1 cellular context compared by ENCODE assay signal in the genomic region with DNA sequence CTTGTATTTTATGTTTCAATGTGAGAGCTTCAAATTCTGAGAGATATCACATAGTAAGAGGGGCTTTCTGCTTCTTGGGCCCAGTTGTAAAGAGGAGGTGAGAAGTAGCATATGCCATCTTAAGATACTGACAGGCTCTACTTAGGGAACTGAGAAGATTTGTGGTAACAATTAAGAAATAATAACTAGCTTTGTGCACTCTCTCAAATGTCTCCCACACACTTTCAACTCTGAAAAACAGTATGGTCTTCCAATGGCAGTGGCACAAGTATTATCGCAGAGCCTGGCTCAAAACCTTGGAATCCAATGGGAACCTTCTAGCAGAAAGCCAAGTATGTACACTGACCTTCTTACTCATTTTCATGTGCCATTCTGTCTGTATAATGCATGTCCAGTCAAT.
TF ChIP-seq lines count a peak whose summit lies in the region.

No MANE protein-coding gene starts in this region.

TF ChIP-seq in GM23338, 12 proteins besides CTCF, POLR2A, EP300 and RAD21 (continued from another document):
- TF ChIP-seq, protein P1, sequence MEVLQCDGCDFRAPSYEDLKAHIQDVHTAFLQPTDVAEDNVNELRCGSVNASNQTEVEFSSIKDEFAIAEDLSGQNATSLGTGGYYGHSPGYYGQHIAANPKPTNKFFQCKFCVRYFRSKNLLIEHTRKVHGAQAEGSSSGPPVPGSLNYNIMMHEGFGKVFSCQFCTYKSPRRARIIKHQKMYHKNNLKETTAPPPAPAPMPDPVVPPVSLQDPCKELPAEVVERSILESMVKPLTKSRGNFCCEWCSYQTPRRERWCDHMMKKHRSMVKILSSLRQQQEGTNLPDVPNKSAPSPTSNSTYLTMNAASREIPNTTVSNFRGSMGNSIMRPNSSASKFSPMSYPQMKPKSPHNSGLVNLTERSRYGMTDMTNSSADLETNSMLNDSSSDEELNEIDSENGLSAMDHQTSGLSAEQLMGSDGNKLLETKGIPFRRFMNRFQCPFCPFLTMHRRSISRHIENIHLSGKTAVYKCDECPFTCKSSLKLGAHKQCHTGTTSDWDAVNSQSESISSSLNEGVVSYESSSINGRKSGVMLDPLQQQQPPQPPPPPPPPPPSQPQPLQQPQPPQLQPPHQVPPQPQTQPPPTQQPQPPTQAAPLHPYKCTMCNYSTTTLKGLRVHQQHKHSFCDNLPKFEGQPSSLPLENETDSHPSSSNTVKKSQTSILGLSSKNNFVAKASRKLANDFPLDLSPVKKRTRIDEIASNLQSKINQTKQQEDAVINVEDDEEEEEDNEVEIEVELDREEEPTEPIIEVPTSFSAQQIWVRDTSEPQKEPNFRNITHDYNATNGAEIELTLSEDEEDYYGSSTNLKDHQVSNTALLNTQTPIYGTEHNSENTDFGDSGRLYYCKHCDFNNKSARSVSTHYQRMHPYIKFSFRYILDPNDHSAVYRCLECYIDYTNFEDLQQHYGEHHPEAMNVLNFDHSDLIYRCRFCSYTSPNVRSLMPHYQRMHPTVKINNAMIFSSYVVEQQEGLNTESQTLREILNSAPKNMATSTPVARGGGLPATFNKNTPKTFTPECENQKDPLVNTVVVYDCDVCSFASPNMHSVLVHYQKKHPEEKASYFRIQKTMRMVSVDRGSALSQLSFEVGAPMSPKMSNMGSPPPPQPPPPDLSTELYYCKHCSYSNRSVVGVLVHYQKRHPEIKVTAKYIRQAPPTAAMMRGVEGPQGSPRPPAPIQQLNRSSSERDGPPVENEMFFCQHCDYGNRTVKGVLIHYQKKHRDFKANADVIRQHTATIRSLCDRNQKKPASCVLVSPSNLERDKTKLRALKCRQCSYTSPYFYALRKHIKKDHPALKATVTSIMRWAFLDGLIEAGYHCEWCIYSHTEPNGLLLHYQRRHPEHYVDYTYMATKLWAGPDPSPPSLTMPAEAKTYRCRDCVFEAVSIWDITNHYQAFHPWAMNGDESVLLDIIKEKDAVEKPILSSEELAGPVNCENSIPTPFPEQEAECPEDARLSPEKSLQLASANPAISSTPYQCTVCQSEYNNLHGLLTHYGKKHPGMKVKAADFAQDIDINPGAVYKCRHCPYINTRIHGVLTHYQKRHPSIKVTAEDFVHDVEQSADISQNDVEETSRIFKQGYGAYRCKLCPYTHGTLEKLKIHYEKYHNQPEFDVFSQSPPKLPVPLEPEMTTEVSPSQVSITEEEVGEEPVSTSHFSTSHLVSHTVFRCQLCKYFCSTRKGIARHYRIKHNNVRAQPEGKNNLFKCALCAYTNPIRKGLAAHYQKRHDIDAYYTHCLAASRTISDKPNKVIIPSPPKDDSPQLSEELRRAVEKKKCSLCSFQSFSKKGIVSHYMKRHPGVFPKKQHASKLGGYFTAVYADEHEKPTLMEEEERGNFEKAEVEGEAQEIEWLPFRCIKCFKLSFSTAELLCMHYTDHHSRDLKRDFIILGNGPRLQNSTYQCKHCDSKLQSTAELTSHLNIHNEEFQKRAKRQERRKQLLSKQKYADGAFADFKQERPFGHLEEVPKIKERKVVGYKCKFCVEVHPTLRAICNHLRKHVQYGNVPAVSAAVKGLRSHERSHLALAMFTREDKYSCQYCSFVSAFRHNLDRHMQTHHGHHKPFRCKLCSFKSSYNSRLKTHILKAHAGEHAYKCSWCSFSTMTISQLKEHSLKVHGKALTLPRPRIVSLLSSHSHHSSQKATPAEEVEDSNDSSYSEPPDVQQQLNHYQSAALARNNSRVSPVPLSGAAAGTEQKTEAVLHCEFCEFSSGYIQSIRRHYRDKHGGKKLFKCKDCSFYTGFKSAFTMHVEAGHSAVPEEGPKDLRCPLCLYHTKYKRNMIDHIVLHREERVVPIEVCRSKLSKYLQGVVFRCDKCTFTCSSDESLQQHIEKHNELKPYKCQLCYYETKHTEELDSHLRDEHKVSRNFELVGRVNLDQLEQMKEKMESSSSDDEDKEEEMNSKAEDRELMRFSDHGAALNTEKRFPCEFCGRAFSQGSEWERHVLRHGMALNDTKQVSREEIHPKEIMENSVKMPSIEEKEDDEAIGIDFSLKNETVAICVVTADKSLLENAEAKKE (CRISPR knock-in tag; IDR thresholded peaks at IDR 0.05) = no peak
